ENCODE assay signal across 10 cellular contexts in the genomic region with DNA sequence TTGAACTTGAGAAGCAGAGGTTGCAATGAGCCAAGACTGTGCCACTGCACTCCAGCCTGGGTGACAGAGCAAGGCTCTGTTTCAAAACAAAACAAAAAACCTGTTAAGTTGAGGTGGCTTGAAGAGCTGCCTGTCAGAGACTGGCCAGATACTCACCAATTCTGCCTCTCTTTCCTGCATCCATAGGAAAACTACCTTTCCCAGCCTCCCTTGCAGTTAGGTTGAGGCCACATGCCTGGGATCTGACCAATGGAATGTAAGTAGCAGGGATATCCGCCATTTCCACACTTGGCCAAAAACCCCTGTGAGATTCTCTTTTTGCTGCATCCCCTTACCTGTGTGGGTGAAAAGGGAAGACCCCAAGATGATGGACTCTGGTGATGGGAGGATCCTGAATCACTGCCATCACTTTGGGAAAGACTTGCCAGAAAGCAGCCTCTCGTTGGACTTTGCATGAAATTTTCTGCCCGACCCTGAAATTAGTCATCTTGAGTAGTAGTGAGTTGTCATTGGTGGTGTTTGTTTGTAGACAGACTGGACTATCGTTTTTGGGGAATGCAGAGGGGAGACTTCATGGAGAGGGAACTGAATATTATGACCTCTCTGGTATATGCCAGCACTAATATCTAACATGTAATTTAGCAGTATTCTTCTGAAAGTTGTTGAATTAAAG. TPM values are rescaled to one million over a fixed set of nuclear protein-coding genes. Genes with fewer than 3 reads are reported as not detected.
DNase-seq lines count a peak whose midpoint lies in the region; ATAC-seq and TF ChIP-seq lines count a peak whose summit lies in the region.
"Had no signal": no experiment of that assay in that cellular context is flagged by ENCODE, and none has a peak within 500 bp of the region (broad histone marks: within the 10 kb centered on the region; RNA-seq: fewer than 3 reads in every experiment).

No MANE protein-coding gene starts in this region.

- peak overlapping the region; percentile 22 for H3K27ac ChIP-seq in RWPE2 (ENCODE audit: poor library complexity, severe bottlenecking)
- peak overlapping the region; percentile 82 for H3K27ac ChIP-seq in thymus (ENCODE audit: low read depth)

- no peaks in the 10 kb centered on the region for H3K36me3 ChIP-seq in RWPE2 (ENCODE audit: low read depth)
- H3K36me3 ChIP-seq in thymus (ENCODE audit: control insufficient read depth, insufficient read depth), result peaks cover 3% of the 10 kb centered on the region

- TF ChIP-seq CTCF in RWPE2 (IDR thresholded peaks at IDR 0.05; ENCODE audit: poor library complexity, severe bottlenecking), result no peak

- H3K4me1 ChIP-seq in RWPE2 (ENCODE audit: insufficient read depth, poor library complexity, severe bottlenecking), result peaks cover 9% of the 10 kb centered on the region
- peaks cover 31% of the 10 kb centered on the region for H3K4me1 ChIP-seq in thymus (ENCODE audit: control insufficient read depth, insufficient read depth, low read length)

- peaks cover 20 to 31% of the 10 kb centered on the region in 2 donors for H3K36me3 Mint-ChIP-seq in activated T-cell treated with anti-CD3 and anti-CD28 coated beads, Interleukin-2, amount 50 U/mL, for 72 hours (ENCODE audit: insufficient read depth in 2 of 2)
- H3K36me3 Mint-ChIP-seq in dendritic cell treated with granulocyte-macrophage colony-stimulating factor and Interleukin-4, amounts not matched to agents 40 ng/mL and 50 ng/mL, for 4 days (ENCODE audit: low read depth), result peaks cover 61% of the 10 kb centered on the region

- no peak for ATAC-seq in activated T-cell treated with anti-CD3 and anti-CD28 coated beads, Interleukin-2, amount 50 U/mL, for 72 hours (replicated peaks in 1 of 2)
- peak; percentile 31; the same call in 1 of the 3 replicates for ATAC-seq in RWPE2 (ENCODE audit: low read depth)
- no peak for ATAC-seq in HG03439 (IDR thresholded peaks at IDR 0.05; ENCODE audit: unreplicated experiment)
- no peak for ATAC-seq in HG02610 (IDR thresholded peaks at IDR 0.05; ENCODE audit: unreplicated experiment)
- ATAC-seq: GM23338 had no signal

- no peak for DNase-seq in activated T-cell treated with anti-CD3 and anti-CD28 coated beads, Interleukin-2, amount 50 U/mL, for 72 hours
- no peak for DNase-seq in activated T-cell treated with anti-CD3 and anti-CD28 coated beads, Interleukin-2, amount 50 U/mL, for 1 hour
- DNase-seq in RWPE2 (ENCODE audit: low spot score), result no peak
- no peak for DNase-seq in activated effector memory CD4-positive, alpha-beta T cell treated with anti-CD3 and anti-CD28 coated beads, Interleukin-2, amount 50 U/mL, for 16 hours
- DNase-seq: kidney had no signal

- H3K4me3 Mint-ChIP-seq in activated T-cell treated with anti-CD3 and anti-CD28 coated beads, Interleukin-2, amount 50 U/mL, for 72 hours, result peak overlapping the region; percentile 76 to 85
- H3K4me3 Mint-ChIP-seq in dendritic cell treated with granulocyte-macrophage colony-stimulating factor and Interleukin-4, amounts not matched to agents 40 ng/mL and 50 ng/mL, for 4 days, result no peak overlapping the region
- H3K4me3 Mint-ChIP-seq: GM23338 had no signal

- H3K27me3 Mint-ChIP-seq in activated T-cell treated with anti-CD3 and anti-CD28 coated beads, Interleukin-2, amount 50 U/mL, for 72 hours (ENCODE audit: low read depth), result no peaks in the 10 kb centered on the region
- peaks cover 2% of the 10 kb centered on the region for H3K27me3 Mint-ChIP-seq in dendritic cell treated with granulocyte-macrophage colony-stimulating factor and Interleukin-4, amounts not matched to agents 40 ng/mL and 50 ng/mL, for 4 days

- no peaks in the 10 kb centered on the region for H3K9me3 ChIP-seq in RWPE2 (ENCODE audit: severe bottlenecking)
- H3K9me3 ChIP-seq in thymus (ENCODE audit: control insufficient read depth), result no peaks in the 10 kb centered on the region

- peaks cover 69% of the 10 kb centered on the region for H3K4me1 Mint-ChIP-seq in activated T-cell treated with anti-CD3 and anti-CD28 coated beads, Interleukin-2, amount 50 U/mL, for 72 hours (ENCODE audit: low read depth)
- H3K4me1 Mint-ChIP-seq in dendritic cell treated with granulocyte-macrophage colony-stimulating factor and Interleukin-4, amounts not matched to agents 40 ng/mL and 50 ng/mL, for 4 days (ENCODE audit: low read depth), result peaks cover 94% of the 10 kb centered on the region

- intact Hi-C loops in dendritic cell treated with granulocyte-macrophage colony-stimulating factor and Interleukin-4, amounts not matched to agents 40 ng/mL and 50 ng/mL, for 4 days (cut with micrococcal nuclease), result loop anchor here (5.0 kb wide), 1 partner anchor 37 kb away; no protein-coding TSS in a partner anchor

- H3K27me3 ChIP-seq in RWPE2 (ENCODE audit: insufficient read depth, poor library complexity, severe bottlenecking) (no peaks in the 10 kb centered on the region), thymus (ENCODE audit: control insufficient read depth, insufficient read depth) (no peaks in the 10 kb centered on the region)

- WGBS in thymus, result 98% methylated on average over 4 of the region's 4 CpGs

- peak overlapping the region; percentile 85 for H3K27ac Mint-ChIP-seq in activated T-cell treated with anti-CD3 and anti-CD28 coated beads, Interleukin-2, amount 50 U/mL, for 72 hours
- H3K27ac Mint-ChIP-seq in dendritic cell treated with granulocyte-macrophage colony-stimulating factor and Interleukin-4, amounts not matched to agents 40 ng/mL and 50 ng/mL, for 4 days, result peak overlapping the region; percentile 71
- H3K27ac Mint-ChIP-seq: GM23338 had no signal

- H3K9me3 Mint-ChIP-seq in activated T-cell treated with anti-CD3 and anti-CD28 coated beads, Interleukin-2, amount 50 U/mL, for 72 hours, result peaks cover 2 to 3% of the 10 kb centered on the region in 2 donors
- H3K9me3 Mint-ChIP-seq in dendritic cell treated with granulocyte-macrophage colony-stimulating factor and Interleukin-4, amounts not matched to agents 40 ng/mL and 50 ng/mL, for 4 days, result peaks cover 14% of the 10 kb centered on the region

- H3K4me3 ChIP-seq in RWPE2 (ENCODE audit: severe bottlenecking) (no peak overlapping the region), thymus (ENCODE audit: low read length) (no peak overlapping the region)
- H3K4me3 ChIP-seq: GM23338 had no signal

RNA-seq across cellular contexts. Expression of gene GPR68, which starts 14.0 kb away (rescaled TPM):
- total RNA-seq in activated T-cell treated with anti-CD3 and anti-CD28 coated beads, Interleukin-2, amount 50 U/mL, for 72 hours, result 10 to 100 TPM; 18.9 to 19.2 TPM
- polyA plus RNA-seq in thymus, result 3.6 TPM
